9 cellular contexts compared by ENCODE assay signal in the genomic region with DNA sequence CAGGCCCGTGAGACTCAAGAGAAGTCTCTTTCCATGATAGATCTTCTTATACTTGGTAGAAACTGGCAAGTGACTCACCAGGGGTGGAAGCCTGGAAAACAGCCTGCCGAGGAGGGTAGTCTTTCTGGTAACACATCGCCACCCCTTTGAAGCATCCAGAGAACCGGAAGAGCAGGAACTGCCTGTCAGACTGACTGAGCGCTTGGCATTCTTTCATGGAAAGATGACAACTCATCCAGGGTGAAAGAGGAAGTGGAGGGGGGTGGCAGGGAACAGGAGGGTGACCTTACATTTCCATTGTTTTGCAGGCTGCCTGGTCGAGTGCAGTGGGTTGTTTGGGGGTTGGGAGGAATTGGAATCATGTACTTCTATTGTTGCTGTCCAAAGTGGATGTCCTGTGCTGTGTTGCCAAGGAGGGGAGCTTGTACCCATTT. TPM values are rescaled to one million over a fixed set of nuclear protein-coding genes. Genes with fewer than 3 reads are reported as not detected.
DNase-seq lines count a peak whose midpoint lies in the region; ATAC-seq and TF ChIP-seq lines count a peak whose summit lies in the region.
"Had no signal": no experiment of that assay in that cellular context is flagged by ENCODE, and none has a peak within 500 bp of the region (broad histone marks: within the 10 kb centered on the region; RNA-seq: fewer than 3 reads in every experiment).

No MANE protein-coding gene starts in this region.

- no peak overlapping the region for H3K4me3 ChIP-seq in effector memory CD4-positive, alpha-beta T cell (ENCODE audit: insufficient read depth, low read depth, low read length, poor library complexity, severe bottlenecking)
- no peak overlapping the region for H3K4me3 ChIP-seq in Peyer's patch

- H3K4me1 Mint-ChIP-seq in T-helper 1 cell treated with Interleukin-12 subunit alpha and Interleukin-12 subunit beta and Interleukin-4 antibody, amounts not matched to agents 30 μg/mL and 1 μg/mL, for 36 hours (ENCODE audit: low read depth): peaks cover 77% of the 10 kb centered on the region

- no peaks in the 10 kb centered on the region for H3K9me3 Mint-ChIP-seq in T-helper 1 cell treated with Interleukin-12 subunit alpha and Interleukin-12 subunit beta and Interleukin-4 antibody, amounts not matched to agents 30 μg/mL and 1 μg/mL, for 36 hours

- no peaks in the 10 kb centered on the region for H3K9me3 ChIP-seq in effector memory CD4-positive, alpha-beta T cell (ENCODE audit: control insufficient read depth, low read length)
- no peaks in the 10 kb centered on the region for H3K9me3 ChIP-seq in Peyer's patch

- no peak overlapping the region for H3K27ac ChIP-seq in effector memory CD4-positive, alpha-beta T cell (ENCODE audit: insufficient read depth, low read length, poor library complexity, severe bottlenecking)
- H3K27ac ChIP-seq in Peyer's patch: no peak overlapping the region
- H3K27ac ChIP-seq: HL-60 had no signal

- H3K4me3 Mint-ChIP-seq in T-helper 1 cell treated with Interleukin-12 subunit alpha and Interleukin-12 subunit beta and Interleukin-4 antibody, amounts not matched to agents 30 μg/mL and 1 μg/mL, for 36 hours: peak overlapping the region; percentile 60

- ATAC-seq in HG03045 (IDR thresholded peaks at IDR 0.05; ENCODE audit: unreplicated experiment) (no peak), GM21723 (IDR thresholded peaks at IDR 0.05; ENCODE audit: unreplicated experiment) (no peak)

- peak overlapping the region; percentile 88 for H3K27ac Mint-ChIP-seq in T-helper 1 cell treated with Interleukin-12 subunit alpha and Interleukin-12 subunit beta and Interleukin-4 antibody, amounts not matched to agents 30 μg/mL and 1 μg/mL, for 36 hours

- no peak for TF ChIP-seq CTCF in GM13976 (IDR thresholded peaks at IDR 0.05; ENCODE audit: borderline replicate concordance, control extremely low read depth, extremely low read depth, insufficient read depth, missing control alignments)
- no peak for TF ChIP-seq CTCF in Peyer's patch (IDR thresholded peaks at IDR 0.05)

- peaks cover 45% of the 10 kb centered on the region for H3K36me3 Mint-ChIP-seq in T-helper 1 cell treated with Interleukin-12 subunit alpha and Interleukin-12 subunit beta and Interleukin-4 antibody, amounts not matched to agents 30 μg/mL and 1 μg/mL, for 36 hours (ENCODE audit: low read depth)

- no peaks in the 10 kb centered on the region for H3K27me3 Mint-ChIP-seq in T-helper 1 cell treated with Interleukin-12 subunit alpha and Interleukin-12 subunit beta and Interleukin-4 antibody, amounts not matched to agents 30 μg/mL and 1 μg/mL, for 36 hours (ENCODE audit: low read depth)

- in situ Hi-C loops in GM13976 (cut with MboI; ENCODE audit: low sequenced_read_pairs, unreplicated experiment): no loop called here

- DNase-seq in H4 (ENCODE audit: low spot score) (peak; percentile 57), mucosa of gallbladder (ENCODE audit: low spot score) (peak; percentile 79), GM13976 (ENCODE audit: low spot score) (no peak), Peyer's patch (no peak)
- peak in 2 of 3 donors; percentile 27 to 45 for DNase-seq in effector memory CD4-positive, alpha-beta T cell

- H3K36me3 ChIP-seq in effector memory CD4-positive, alpha-beta T cell (ENCODE audit: control insufficient read depth, insufficient read depth, low read length): peaks cover 4% of the 10 kb centered on the region
- H3K36me3 ChIP-seq in Peyer's patch: no peaks in the 10 kb centered on the region

- no peak for TF ChIP-seq POLR2A in Peyer's patch (IDR thresholded peaks at IDR 0.05)

- no peaks in the 10 kb centered on the region for H3K27me3 ChIP-seq in effector memory CD4-positive, alpha-beta T cell (replicated peaks; ENCODE audit: control insufficient read depth, insufficient read depth, low read length, poor library complexity, severe bottlenecking)
- H3K27me3 ChIP-seq in Peyer's patch: no peaks in the 10 kb centered on the region

- H3K4me1 ChIP-seq in effector memory CD4-positive, alpha-beta T cell (ENCODE audit: control insufficient read depth, insufficient read depth, low read length, poor library complexity, severe bottlenecking): peaks cover 60% of the 10 kb centered on the region
- H3K4me1 ChIP-seq in Peyer's patch: no peaks in the 10 kb centered on the region

RNA-seq across cellular contexts. Expression of a gene that starts 34.5 kb away (rescaled TPM):
- 5.0 and 5.3 TPM in 2 replicates for total RNA-seq in H4 (2014; rRNA removed; shearing (Covaris generic))
- total RNA-seq in mucosa of gallbladder (28.5 TPM), Peyer's patch (10 to 100 TPM; 32.5 to 64.2 (median 53.0) TPM)

Comparison
In these comparisons a context has a peak if more than half of its experiments do, and no peak if none do; other contexts are left out.
1. DNase-seq: peak in H4 (single experiment), effector memory CD4-positive, alpha-beta T cell (2 of 3) and mucosa of gallbladder (single experiment); none in GM13976 (single experiment) and Peyer's patch (0 of 3).